Comparison of ENCODE assay signal across 21 cellular contexts in genomic region chr10:98251399-98251798, GRCh38. TPM values are rescaled to one million over a fixed set of nuclear protein-coding genes. Genes with fewer than 3 reads are reported as not detected.
DNase-seq lines count a peak whose midpoint lies in the region; ATAC-seq and TF ChIP-seq lines count a peak whose summit lies in the region.
"Had no signal": no experiment of that assay in that cellular context is flagged by ENCODE, and none has a peak within 500 bp of the region (broad histone marks: within the 10 kb centered on the region; RNA-seq: fewer than 3 reads in every experiment).

No MANE protein-coding gene starts in this region.

- H4K12ac ChIP-seq in trophoblast cell (ENCODE audit: low read depth, low read length): no peak overlapping the region

- TF ChIP-seq CTCF in GM13977 (IDR thresholded peaks at IDR 0.05; ENCODE audit: extremely low read depth, insufficient read depth, missing control alignments) (no peak), VCaP (conservative IDR thresholded peaks at IDR 0.05) (peak; percentile 50), heart right ventricle (IDR thresholded peaks at IDR 0.05) (no peak)

- H2BK5ac ChIP-seq in trophoblast cell (ENCODE audit: low read depth, low read length, poor library complexity): no peak overlapping the region

- H2BK120ac ChIP-seq in trophoblast cell (ENCODE audit: insufficient read depth, low read length, poor library complexity): no peak overlapping the region

- H3K4me1 ChIP-seq in trophoblast cell (ENCODE audit: control insufficient read depth in 1 of 2, insufficient read depth in 2 of 2, low read length in 2 of 2) (peaks cover 6 to 12% of the 10 kb centered on the region in 2 experiments), heart right ventricle (peaks cover 0 to 6% (median 0%) of the 10 kb centered on the region in 9 donors)
- H3K4me1 ChIP-seq: A549, BE2C, Peyer's patch had no signal

- no peak overlapping the region for H2BK12ac ChIP-seq in trophoblast cell (ENCODE audit: low read length)

- intact Hi-C loops in heart right ventricle (cut with DNase I): no loop called here

- H3K79me2 ChIP-seq in trophoblast cell (ENCODE audit: control insufficient read depth, insufficient read depth, low read length, poor library complexity): no peaks in the 10 kb centered on the region

- WGBS in trophoblast cell (ENCODE audit: extremely low coverage, insufficient coverage, insufficient read length): no CpG with 5 or more reads among the region's 8 CpGs
- WGBS in heart right ventricle, 2 donors: 72 to 76% methylated on average over 8 of the region's 8 CpGs

- H3K9me3 ChIP-seq in trophoblast cell (ENCODE audit: insufficient read depth, low read depth, low read length): peaks cover 2% of the 10 kb centered on the region
- H3K9me3 ChIP-seq in heart right ventricle: no peaks in the 10 kb centered on the region
- H3K9me3 ChIP-seq: A549, BE2C, Peyer's patch had no signal

- no peaks in the 10 kb centered on the region for H3K79me1 ChIP-seq in trophoblast cell (ENCODE audit: low read length)

- no peak overlapping the region for H2AFZ ChIP-seq in trophoblast cell (ENCODE audit: insufficient read depth, low read length, poor library complexity)

- no peak overlapping the region for H3K14ac ChIP-seq in trophoblast cell (ENCODE audit: low read length)

- peak; percentile 3 for DNase-seq in GM13977 (ENCODE audit: low spot score)
- peak; percentile 46 for DNase-seq in islet precursor cell
- DNase-seq in trophoblast cell: peak; percentile 37 to 66
- DNase-seq in NK-92 (lab: John Stamatoyannopoulos, UW; ENCODE audit: unreplicated experiment): no peak
- DNase-seq in heart right ventricle: no peak
- DNase-seq in hippocampal formation (lab: John Stamatoyannopoulos, UW): no peak
- DNase-seq: BE2C, EL, GF-D8, H9, KG1, NCI-H1105 treated with DMSO at 0.1 percent for 48 hours, NCI-H2029 treated with DMSO at 0.1 percent for 48 hours, NCI-H226, NCI-H524, NCI-H82, Peyer's patch had no signal

- H3K27me3 ChIP-seq in trophoblast cell (ENCODE audit: insufficient read depth, low read length) (no peaks in the 10 kb centered on the region), heart right ventricle (no peaks in the 10 kb centered on the region)
- H3K27me3 ChIP-seq: BE2C, Peyer's patch had no signal

- no peak overlapping the region for H4K8ac ChIP-seq in trophoblast cell (ENCODE audit: low read depth, low read length)

- H4K91ac ChIP-seq in trophoblast cell (ENCODE audit: low read depth, low read length): no peak overlapping the region

- no peak overlapping the region for H2AK5ac ChIP-seq in trophoblast cell (ENCODE audit: low read length)

- H3K9ac ChIP-seq in trophoblast cell (ENCODE audit: low read length): no peak overlapping the region

- ATAC-seq in GM21447 (IDR thresholded peaks at IDR 0.05; ENCODE audit: unreplicated experiment) (no peak), heart right ventricle (no peak)
- ATAC-seq: A549 had no signal

- H3K4me2 ChIP-seq in trophoblast cell (ENCODE audit: low read length): no peak overlapping the region
- H3K4me2 ChIP-seq: A549 had no signal

- H3K36me3 ChIP-seq in trophoblast cell (ENCODE audit: control insufficient read depth in 1 of 2, insufficient read depth in 2 of 2, low read length in 2 of 2): peaks cover 11 to 27% of the 10 kb centered on the region in 2 experiments
- H3K36me3 ChIP-seq in heart right ventricle: peaks cover 0 to 79% (median 13%) of the 10 kb centered on the region in 9 donors
- H3K36me3 ChIP-seq: BE2C had no signal

- H3K4ac ChIP-seq in trophoblast cell (ENCODE audit: low read depth, low read length): no peak overlapping the region

- H3K23ac ChIP-seq in trophoblast cell (ENCODE audit: low read length): no peak overlapping the region

- H3K4me3 ChIP-seq in trophoblast cell (ENCODE audit: low read depth, low read length) (no peak overlapping the region), heart right ventricle (no peak overlapping the region)
- H3K4me3 ChIP-seq: A549, Peyer's patch had no signal

- in situ Hi-C loops in GM13977 (cut with MboI; ENCODE audit: low pct_unique_long_range_greater_than_20kb, low sequenced_read_pairs, unreplicated experiment): no loop called here

- H3K27ac ChIP-seq in VCaP (no peak overlapping the region; the same call in 1 of the 2 replicates), trophoblast cell (ENCODE audit: low read depth, low read length) (no peak overlapping the region), heart right ventricle (no peak overlapping the region)
- H3K27ac ChIP-seq: A549, Peyer's patch had no signal

- H3K18ac ChIP-seq in trophoblast cell (ENCODE audit: low read length): no peak overlapping the region

RNA-seq across cellular contexts. Expression of gene LOXL4, which starts 16.6 kb away (rescaled TPM):
- 0.23 and 0.36 TPM in 2 replicates for polyA plus RNA-seq in trophoblast cell (2013)
- 10 to 100 TPM in 1 of 10 donors, 1 to 10 TPM in 8, under 1 TPM in 1; 0.72 to 13.5 (median 1.9) TPM for total RNA-seq in heart right ventricle
- 1 to 10 TPM; 1.7 to 5.6 TPM for polyA plus RNA-seq in heart right ventricle
- total RNA-seq: OCI-LY7 had no signal

Comparison
In these comparisons a context has a peak if more than half of its experiments do, and no peak if none do; other contexts are left out.
1. DNase-seq: peak in GM13977 (single experiment), islet precursor cell (single experiment) and trophoblast cell (2 of 2); none in NK-92 (single experiment), heart right ventricle (0 of 2) and hippocampal formation (0 of 2).